Comparison of ENCODE assay signal across 7 cellular contexts in genomic region chr19:58318297-58318696, GRCh38. TPM values are rescaled to one million over a fixed set of nuclear protein-coding genes. Genes with fewer than 3 reads are reported as not detected.
"Had no signal": no experiment of that assay in that cellular context is flagged by ENCODE, and none has a peak within 500 bp of the region (broad histone marks: within the 10 kb centered on the region; RNA-seq: fewer than 3 reads in every experiment).

No MANE protein-coding gene starts in this region.

- DNase-seq: GM23248, GOT3, H7, IMR-90 had no signal

- H3K27ac ChIP-seq: GM23248 had no signal

- H3K9me3 ChIP-seq: HAP-1 had no signal

- H3K4me3 ChIP-seq: GM23248, HAP-1, K562 had no signal

- H2AFZ ChIP-seq: GM23248 had no signal

- H3K4me1 ChIP-seq: HAP-1 had no signal

RNA-seq across cellular contexts. Expression of gene A1BG, which starts 35.0 kb away (rescaled TPM):
- total RNA-seq: HT-29 had no signal
